ENCODE assay signal across 1 cellular context in genomic region chr20:41237233-41237632, GRCh38.
TF ChIP-seq lines count a peak whose summit lies in the region.
"Not testable (repeated sequence)": the region's sequence is repeated elsewhere in the genome, so short reads cannot be mapped to it uniquely, and the experiment has no call there.

No MANE protein-coding gene starts in this region.

- not testable (repeated sequence) for H3K9me3 ChIP-seq in HEK293 (ENCODE audit: control insufficient read depth, insufficient read depth, low read depth, low read length)

- not testable (repeated sequence) for H3K4me3 ChIP-seq in HEK293 (ENCODE audit: low read depth, low read length)

- CTCF ChIA-PET in HEK293 (lab: Yijun Ruan, JAX): not testable (repeated sequence)

- not testable (repeated sequence) for TF ChIP-seq CTCF in HEK293 (tag by site-specific recombination; IDR thresholded peaks at IDR 0.05)

- not testable (repeated sequence) for H3K4me1 ChIP-seq in HEK293 (ENCODE audit: control insufficient read depth, insufficient read depth, low read length)

- not testable (repeated sequence) for H3K36me3 ChIP-seq in HEK293 (ENCODE audit: control insufficient read depth in 2 of 2, insufficient read depth in 1 of 2, low read length in 2 of 2)

- not testable (repeated sequence) for H3K27ac ChIP-seq in HEK293 (ENCODE audit: extremely low read depth, low read depth, low read length)

- POLR2A ChIA-PET in HEK293 (lab: Yijun Ruan, JAX): not testable (repeated sequence)

TF ChIP-seq in HEK293, 187 proteins besides CTCF, POLR2A, EP300 and RAD21:
- TF ChIP-seq ZNF280D (tag by site-specific recombination; IDR thresholded peaks at IDR 0.05) (0 out of 2 replicates have a peak, but pooled peaks have one; percentile 69), ZNF146 (tag by site-specific recombination; IDR thresholded peaks at IDR 0.05) (peak; percentile 86)
TF ChIP-seq in HEK293: peak in this region for 2; not testable (repeated sequence) for 185.
